8 cellular contexts compared by ENCODE assay signal in the genomic region with DNA sequence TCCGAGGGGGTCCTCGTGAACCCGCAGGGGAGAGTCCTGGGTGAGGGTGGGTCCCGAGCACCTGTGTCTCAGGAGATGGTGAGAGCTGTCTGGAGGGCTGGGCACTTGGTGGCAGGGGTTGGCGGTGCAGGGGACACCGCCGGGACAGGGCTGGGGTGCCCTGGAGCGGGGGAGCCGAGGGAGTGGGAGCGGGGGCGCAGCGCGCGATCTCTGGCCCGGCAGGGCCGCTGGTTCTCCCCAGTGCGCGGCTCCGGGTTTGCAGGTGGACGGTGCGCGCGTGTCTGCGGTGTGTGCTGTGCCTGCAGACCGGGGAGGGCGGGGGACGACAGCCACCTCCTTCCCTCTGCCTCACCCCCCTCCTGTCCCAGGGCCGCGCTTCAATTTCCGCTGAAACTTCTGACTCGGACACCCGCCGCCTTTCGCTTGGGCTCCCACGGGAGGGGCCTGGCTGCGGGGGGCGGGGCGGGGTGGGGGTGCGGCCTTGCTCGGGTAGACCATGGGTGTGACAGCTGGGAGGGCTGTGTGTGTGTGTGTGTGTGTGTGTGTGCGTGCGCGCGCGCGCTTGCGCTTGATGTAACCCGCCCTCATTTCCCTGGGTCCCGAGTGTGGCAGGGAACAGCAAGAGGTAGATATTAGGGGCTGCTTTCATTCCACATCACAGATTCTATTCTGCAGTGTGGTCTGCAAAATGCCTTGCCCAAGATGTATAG. TPM values are rescaled to one million over a fixed set of nuclear protein-coding genes. Genes with fewer than 3 reads are reported as not detected.
DNase-seq lines count a peak whose midpoint lies in the region; ATAC-seq and TF ChIP-seq lines count a peak whose summit lies in the region.

No MANE protein-coding gene starts in this region.

- peak; percentile 77 for DNase-seq in COLO668 (lab: John Stamatoyannopoulos, UW; ENCODE audit: unreplicated experiment)
- peak; percentile 78 for DNase-seq in HPDE6-E6E7 (ENCODE audit: extremely low spot score)
- DNase-seq in RKO (ENCODE audit: low spot score), result peak; percentile 84
- DNase-seq in fibroblast of villous mesenchyme (ENCODE audit: low read depth), result peak; percentile 89
- peak; percentile 12 for DNase-seq in thoracic aorta (ENCODE audit: low spot score)

- H3K27ac Mint-ChIP-seq in activated T-helper 17 cell treated with anti-CD3 and anti-CD28 coated beads, Interleukin-2, amount 50 U/mL, for 72 hours, result no peak overlapping the region

- H3K4me1 ChIP-seq in neutrophil (ENCODE audit: control insufficient read depth in 1 of 2, insufficient read depth in 1 of 2, low read depth in 1 of 2, low read length in 1 of 2) (peaks cover 26 to 29% of the 10 kb centered on the region in 2 experiments), thoracic aorta (ENCODE audit: control insufficient read depth in 1 of 2, low read depth in 2 of 2) (peaks cover 5 to 6% of the 10 kb centered on the region in 2 donors)

- no peak for TF ChIP-seq CTCF in fibroblast of villous mesenchyme (IDR thresholded peaks at IDR 0.05; ENCODE audit: insufficient read depth, low read depth, low read length)
- peak; percentile 17 for TF ChIP-seq CTCF in neutrophil (IDR thresholded peaks at IDR 0.05)
- no peak for TF ChIP-seq CTCF in thoracic aorta (IDR thresholded peaks at IDR 0.05)

- no peaks in the 10 kb centered on the region for H3K9me3 Mint-ChIP-seq in activated T-helper 17 cell treated with anti-CD3 and anti-CD28 coated beads, Interleukin-2, amount 50 U/mL, for 72 hours

- no peaks in the 10 kb centered on the region for H3K27me3 Mint-ChIP-seq in activated T-helper 17 cell treated with anti-CD3 and anti-CD28 coated beads, Interleukin-2, amount 50 U/mL, for 72 hours

- H3K27ac ChIP-seq in neutrophil, result peak overlapping the region; percentile 92
- H3K27ac ChIP-seq in thoracic aorta, result no peak overlapping the region

- H3K9me3 ChIP-seq in neutrophil, result no peaks in the 10 kb centered on the region
- H3K9me3 ChIP-seq in thoracic aorta, result no peaks in the 10 kb centered on the region

- H3K36me3 Mint-ChIP-seq in activated T-helper 17 cell treated with anti-CD3 and anti-CD28 coated beads, Interleukin-2, amount 50 U/mL, for 72 hours (ENCODE audit: low read depth), result peaks cover 28% of the 10 kb centered on the region

- H3K4me3 ChIP-seq in fibroblast of villous mesenchyme (ENCODE audit: low read depth, low read length), result peak overlapping the region; percentile 87
- H3K4me3 ChIP-seq in neutrophil (ENCODE audit: low read depth in 1 of 2, low read length in 1 of 2), result peak overlapping the region; percentile 62 to 97
- H3K4me3 ChIP-seq in thoracic aorta, result peak overlapping the region; percentile 84

- peak overlapping the region; percentile 81 for H3K4me3 Mint-ChIP-seq in activated T-helper 17 cell treated with anti-CD3 and anti-CD28 coated beads, Interleukin-2, amount 50 U/mL, for 72 hours

- H3K27me3 ChIP-seq in neutrophil (no peaks in the 10 kb centered on the region), thoracic aorta (replicated peaks; ENCODE audit: insufficient read depth) (no peaks in the 10 kb centered on the region)

- ATAC-seq in GM19463 (IDR thresholded peaks at IDR 0.05; ENCODE audit: unreplicated experiment) (peak; percentile 63), thoracic aorta (ENCODE audit: insufficient number of reproducible peaks, low FRiP score, low read depth) (no peak)
- peak; percentile 79 for ATAC-seq in activated T-helper 17 cell treated with anti-CD3 and anti-CD28 coated beads, Interleukin-2, amount 50 U/mL, for 72 hours (replicated peaks)

- H3K4me1 Mint-ChIP-seq in activated T-helper 17 cell treated with anti-CD3 and anti-CD28 coated beads, Interleukin-2, amount 50 U/mL, for 72 hours, result peaks cover 4% of the 10 kb centered on the region

- H3K36me3 ChIP-seq in neutrophil (no peaks in the 10 kb centered on the region), thoracic aorta (no peaks in the 10 kb centered on the region)

RNA-seq across cellular contexts. Expression of gene TRIB3, which starts 1.2 kb away (rescaled TPM):
- 10 to 100 TPM; 13.4 to 20.0 TPM for total RNA-seq in activated T-helper 17 cell treated with anti-CD3 and anti-CD28 coated beads, Interleukin-2, amount 50 U/mL, for 72 hours
- 36.7 and 100 TPM in 2 replicates for total RNA-seq in fibroblast of villous mesenchyme
- total RNA-seq in thoracic aorta, result 1 to 10 TPM; 2.7 to 5.0 TPM

RNA-seq across cellular contexts. Expression of gene RBCK1, which starts 26.4 kb away (rescaled TPM):
- 10 to 100 TPM; 81.9 to 84.0 TPM for total RNA-seq in activated T-helper 17 cell treated with anti-CD3 and anti-CD28 coated beads, Interleukin-2, amount 50 U/mL, for 72 hours
- total RNA-seq in fibroblast of villous mesenchyme (59.2 and 78.0 TPM in 2 replicates), thoracic aorta (100 to 1,000 TPM in 1 of 2 donors, 10 to 100 TPM in 1; 84.0 to 102 TPM)

RNA-seq across cellular contexts. Expression of gene NRSN2, which starts 34.8 kb away (rescaled TPM):
- 1 to 10 TPM; 4.3 to 5.2 TPM for total RNA-seq in activated T-helper 17 cell treated with anti-CD3 and anti-CD28 coated beads, Interleukin-2, amount 50 U/mL, for 72 hours
- total RNA-seq in fibroblast of villous mesenchyme, result 53.5 and 73.1 TPM in 2 replicates
- 10 to 100 TPM; 25.1 to 56.9 TPM for total RNA-seq in thoracic aorta

RNA-seq across cellular contexts. Expression of gene SOX12, which starts 56.4 kb away (rescaled TPM):
- 1 to 10 TPM; 4.0 to 6.5 TPM for total RNA-seq in activated T-helper 17 cell treated with anti-CD3 and anti-CD28 coated beads, Interleukin-2, amount 50 U/mL, for 72 hours
- 6.0 and 6.8 TPM in 2 replicates for total RNA-seq in fibroblast of villous mesenchyme
- 1 to 10 TPM; 3.9 to 5.4 TPM for total RNA-seq in thoracic aorta

Comparison
In these comparisons a context has a peak if more than half of its experiments do, and no peak if none do; other contexts are left out.
1. DNase-seq: peak in every context shown above with its lines; median percentile 89 in fibroblast of villous mesenchyme; 84 in RKO; 78 in HPDE6-E6E7; 77 in COLO668; 12 in thoracic aorta.